In genomic region chr15:62307551-62307950, GRCh38 we compare ENCODE assay signal across 15 cellular contexts.
DNase-seq lines count a peak whose midpoint lies in the region; FAIRE-seq and TF ChIP-seq lines count a peak whose summit lies in the region.
"Had no signal": no experiment of that assay in that cellular context is flagged by ENCODE, and none has a peak within 500 bp of the region (broad histone marks: within the 10 kb centered on the region; RNA-seq: fewer than 3 reads in every experiment).

No MANE protein-coding gene starts in this region.

- no peak overlapping the region for H3K9ac ChIP-seq in smooth muscle cell (ENCODE audit: low read depth)

- H3K4me1 Mint-ChIP-seq in CD14-positive monocyte, result peaks cover 5% of the 10 kb centered on the region

- H3K27me3 ChIP-seq in smooth muscle cell (ENCODE audit: low read depth), result no peaks in the 10 kb centered on the region
- H3K27me3 ChIP-seq: suprapubic skin had no signal

- no peaks in the 10 kb centered on the region for H4K20me1 ChIP-seq in smooth muscle cell (ENCODE audit: low read depth)
- H4K20me1 ChIP-seq in OCI-LY7 (ENCODE audit: insufficient read depth, low read length), result no peaks in the 10 kb centered on the region

- 7% methylated on average over 2 of the region's 2 CpGs for WGBS in smooth muscle cell (ENCODE audit: low lambda C conversion rate)

- H3K4me3 Mint-ChIP-seq in CD14-positive monocyte, result no peak overlapping the region

- H3K4me1 ChIP-seq in smooth muscle cell (ENCODE audit: low read depth), result peaks cover 4% of the 10 kb centered on the region
- no peaks in the 10 kb centered on the region for H3K4me1 ChIP-seq in OCI-LY7 (ENCODE audit: insufficient read depth, low read length, poor library complexity, severe bottlenecking)
- H3K4me1 ChIP-seq: Caco-2 had no signal

- H3K9me2 ChIP-seq in OCI-LY7 (ENCODE audit: insufficient read depth, low read length), result no peaks in the 10 kb centered on the region

- peak overlapping the region; percentile 50 for H2AFZ ChIP-seq in smooth muscle cell (ENCODE audit: low read depth)
- no peak overlapping the region for H2AFZ ChIP-seq in OCI-LY7 (ENCODE audit: low read length)

- peak overlapping the region; percentile 37 for H3K4me2 ChIP-seq in smooth muscle cell
- no peak overlapping the region for H3K4me2 ChIP-seq in OCI-LY7 (ENCODE audit: low read length)

- H3K9me3 ChIP-seq in smooth muscle cell (replicated peaks; ENCODE audit: low read depth), result no peaks in the 10 kb centered on the region
- no peaks in the 10 kb centered on the region for H3K9me3 ChIP-seq in OCI-LY7 (ENCODE audit: low read length)

- POLR2A ChIA-PET in OCI-LY7 (lab: Charles Lee), result interaction anchor here (0.5 to 1.1 kb wide), 2 partner anchors 15 to 80 kb away, joined by 3 to 6 read pairs; no protein-coding TSS in a partner anchor

- peaks cover 0 to 8% (median 6%) of the 10 kb centered on the region in 3 donors for H3K27me3 Mint-ChIP-seq in CD14-positive monocyte (ENCODE audit: low read depth in 3 of 3)

- DNase-seq in H54 (ENCODE audit: insufficient read length, low spot score), result peak; percentile 27
- DNase-seq in SK-MEL-5 (ENCODE audit: low read depth, low spot score), result peak; percentile 8
- peak; percentile 32 for DNase-seq in fibroblast of pulmonary artery (ENCODE audit: low read depth)
- no peak for DNase-seq in smooth muscle cell (lab: John Stamatoyannopoulos, UW; ENCODE audit: unreplicated experiment)
- no peak for DNase-seq in activated CD8-positive, alpha-beta memory T cell treated with anti-CD3 and anti-CD28 coated beads, Interleukin-2, amount 50 U/mL, for 48 hours
- no peak for DNase-seq in CD14-positive monocyte (ENCODE audit: low spot score)
- DNase-seq in OCI-LY7 (ENCODE audit: low spot score), result no peak
- no peak for DNase-seq in SIG-M5 (lab: John Stamatoyannopoulos, UW)
- DNase-seq: activated CD4-positive, CD25-positive, alpha-beta regulatory T cell treated with anti-CD3 and anti-CD28 coated beads, Interleukin-2, amount 50 U/mL, for 72 hours; effector memory CD4-positive, alpha-beta T cell; occipital lobe; T-cell had no signal

- H3F3A ChIP-seq in smooth muscle cell (ENCODE audit: low read depth), result peaks cover 2% of the 10 kb centered on the region

- H3K36me3 Mint-ChIP-seq in CD14-positive monocyte, result no peaks in the 10 kb centered on the region
- H3K36me3 Mint-ChIP-seq: T-cell had no signal

- peak; percentile 77 for FAIRE-seq in H54 (lab: Jason Lieb, UNC)
- FAIRE-seq: small intestine had no signal

- intact Hi-C loops in CD14-positive monocyte (cut with micrococcal nuclease), result no loop called here
- intact Hi-C loops in OCI-LY7 (cut with micrococcal nuclease; ENCODE audit: unreplicated experiment), result no loop called here

- no peak for TF ChIP-seq POLR2A in H54 (IDR thresholded peaks at IDR 0.05; ENCODE audit: low read depth, low read length)

- in situ Hi-C loops in SK-MEL-5 (cut with HindIII; ENCODE audit: low pct_unique_long_range_greater_than_20kb, low sequenced_read_pairs), result no loop called here

- H3K9me3 Mint-ChIP-seq in CD14-positive monocyte, result peaks cover 0 to 8% (median 2%) of the 10 kb centered on the region in 7 donors

- CTCF ChIA-PET in OCI-LY7 (lab: Charles Lee; ENCODE audit: unreplicated experiment), result interaction anchor here (0.6 kb wide), 1 partner anchor 70 kb away, joined by 3 read pairs; no protein-coding TSS in a partner anchor

- BruUV-seq in OCI-LY7 (replicated peaks; lab: Mats Ljungman, UMichigan), result no TSS peak

- H3K27ac Mint-ChIP-seq in CD14-positive monocyte, result no peak overlapping the region
- H3K27ac Mint-ChIP-seq: T-cell had no signal

- TF ChIP-seq CTCF in fibroblast of pulmonary artery (IDR thresholded peaks at IDR 0.05; ENCODE audit: low read length, missing control alignments), result no peak
- TF ChIP-seq CTCF in smooth muscle cell (IDR thresholded peaks at IDR 0.05; ENCODE audit: borderline replicate concordance, insufficient read depth, poor library complexity, severe bottlenecking), result no peak
- TF ChIP-seq CTCF in CD14-positive monocyte (IDR thresholded peaks at IDR 0.05), result no peak
- no peak for TF ChIP-seq CTCF in OCI-LY7 (conservative IDR thresholded peaks at IDR 0.05; ENCODE audit: low read length)

- H3K79me2 ChIP-seq in smooth muscle cell (ENCODE audit: low read depth) (no peaks in the 10 kb centered on the region), OCI-LY7 (ENCODE audit: insufficient read depth, low read depth, low read length) (no peaks in the 10 kb centered on the region)

- H3K36me3 ChIP-seq in smooth muscle cell (ENCODE audit: low read depth) (no peaks in the 10 kb centered on the region), OCI-LY7 (ENCODE audit: insufficient read depth, low read length) (no peaks in the 10 kb centered on the region)
- H3K36me3 ChIP-seq: suprapubic skin had no signal

- H3K27ac ChIP-seq in smooth muscle cell (ENCODE audit: low read depth), result peak overlapping the region; percentile 66
- no peak overlapping the region for H3K27ac ChIP-seq in OCI-LY7 (ENCODE audit: low read depth, low read length, poor library complexity, severe bottlenecking)
- H3K27ac ChIP-seq: suprapubic skin had no signal

- H3K4me3 ChIP-seq in fibroblast of pulmonary artery (replicated peaks; ENCODE audit: low read depth, low read length) (no peak overlapping the region), smooth muscle cell (no peak overlapping the region), OCI-LY7 (ENCODE audit: low read depth, low read length, poor library complexity, severe bottlenecking) (no peak overlapping the region)
- H3K4me3 ChIP-seq: suprapubic skin had no signal

Comparison
In these comparisons a context has a peak if more than half of its experiments do, and no peak if none do; other contexts are left out.
1. DNase-seq: peak in H54 (single experiment), SK-MEL-5 (single experiment) and fibroblast of pulmonary artery (single experiment); none in smooth muscle cell (single experiment), activated CD8-positive, alpha-beta memory T cell treated with anti-CD3 and anti-CD28 coated beads, Interleukin-2, amount 50 U/mL, for 48 hours (single experiment), CD14-positive monocyte (single experiment), OCI-LY7 (single experiment) and SIG-M5 (single experiment).